8 cellular contexts compared by ENCODE assay signal in the genomic region with DNA sequence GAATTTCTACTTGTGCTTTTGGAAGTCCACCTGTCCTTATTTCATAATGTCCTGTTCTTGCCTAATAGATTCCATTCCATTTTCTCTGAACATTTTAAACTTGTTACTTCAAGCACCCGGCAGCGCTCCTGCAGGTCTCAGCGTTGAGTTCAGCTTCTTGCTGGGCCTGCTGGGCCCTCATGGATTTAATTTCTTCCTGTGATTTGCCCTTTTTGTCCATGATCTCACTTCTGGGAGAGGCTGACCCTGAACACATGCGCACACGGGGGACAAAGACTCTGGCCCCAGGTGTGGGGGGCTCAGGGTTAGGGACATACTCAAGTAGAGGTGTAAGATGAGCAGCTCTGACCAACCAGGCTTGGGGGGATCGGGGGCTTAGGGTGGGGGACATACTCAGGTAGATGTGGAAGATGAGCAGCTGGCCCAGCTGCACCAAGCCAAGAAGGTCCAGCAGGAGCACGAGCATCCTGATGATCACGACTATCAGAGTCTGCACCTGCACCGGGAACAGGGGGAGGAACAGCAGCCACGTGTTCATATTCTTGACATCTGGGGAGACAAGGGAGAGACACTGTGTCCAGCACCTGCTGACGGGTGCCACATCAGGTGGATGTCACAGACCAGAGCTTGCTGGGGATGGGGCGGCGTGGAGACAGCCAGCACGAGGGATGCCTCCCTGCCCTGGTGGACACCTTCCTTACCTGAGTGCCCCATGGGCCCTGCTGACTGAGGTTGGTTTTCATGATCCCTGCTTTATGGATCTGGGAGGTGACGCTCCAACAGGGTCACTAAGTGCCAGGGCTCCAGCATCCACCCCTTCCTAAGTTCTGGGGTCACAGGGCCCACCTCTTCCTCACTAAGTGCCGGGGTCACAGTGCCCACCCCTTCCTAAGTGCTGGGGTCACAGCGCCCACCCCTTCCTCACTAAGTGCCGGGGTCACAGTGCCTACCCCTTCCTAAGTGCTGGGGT. TPM values are rescaled to one million over a fixed set of nuclear protein-coding genes. Genes with fewer than 3 reads are reported as not detected.
DNase-seq lines count a peak whose midpoint lies in the region; ATAC-seq, FAIRE-seq and TF ChIP-seq lines count a peak whose summit lies in the region.
"Not testable (repeated sequence)": the region's sequence is repeated elsewhere in the genome, so short reads cannot be mapped to it uniquely, and the experiment has no call there.
"Had no signal": no experiment of that assay in that cellular context is flagged by ENCODE, and none has a peak within 500 bp of the region (broad histone marks: within the 10 kb centered on the region; RNA-seq: fewer than 3 reads in every experiment).

No MANE protein-coding gene starts in this region.

- H2BK12ac ChIP-seq in H9 (ENCODE audit: insufficient read length, low read depth, low read length); trophoblast cell (ENCODE audit: low read length): not testable (repeated sequence)

- H4K5ac ChIP-seq in H9 (ENCODE audit: insufficient read length, low read depth, low read length): not testable (repeated sequence)

- not testable (repeated sequence) for ATAC-seq in upper lobe of right lung

- H3K27ac Mint-ChIP-seq in H9: not testable (repeated sequence)

- not testable (repeated sequence) for FAIRE-seq in kidney (lab: Jason Lieb, UNC)

- not testable (repeated sequence) for H3K23ac ChIP-seq in H9 (ENCODE audit: insufficient read length, low read depth, low read length); trophoblast cell (ENCODE audit: low read length)

- not testable (repeated sequence) for H3K4me3 Mint-ChIP-seq in H9

- DNase-seq in H9 (peak; percentile 7), ecto neural progenitor cell (ENCODE audit: low spot score) (peak; percentile 21), kidney (peak; percentile 55), trophoblast cell (peak; percentile 41 to 92), upper lobe of right lung (peak; percentile 26)
- peak; percentile 6 for DNase-seq in activated CD4-positive, alpha-beta T cell treated with anti-CD3 and anti-CD28 coated beads for 1 hour
- DNase-seq in activated T-cell treated with anti-CD3 and anti-CD28 coated beads, Interleukin-2, amount 50 U/mL, for 48 hours: peak; percentile 9 to 18

- not testable (repeated sequence) for H3K56ac ChIP-seq in H9 (ENCODE audit: insufficient read length, low read depth, low read length)

- not testable (repeated sequence) for H3K23me2 ChIP-seq in H9 (ENCODE audit: insufficient read length, low read depth, low read length, poor library complexity, severe bottlenecking)

- H3K79me1 ChIP-seq in H9 (ENCODE audit: insufficient read depth, low read depth, low read length, poor library complexity, severe bottlenecking); trophoblast cell (ENCODE audit: low read length): not testable (repeated sequence)

- H3K9ac ChIP-seq in H9 (ENCODE audit: extremely low read depth, insufficient read length, low read length); kidney (ENCODE audit: low read length in 2 of 2); trophoblast cell (ENCODE audit: low read length): not testable (repeated sequence)

- H3K4me1 Mint-ChIP-seq in H9: not testable (repeated sequence)

- not testable (repeated sequence) for H3K4me3 ChIP-seq in kidney (ENCODE audit: low read length in 2 of 2); trophoblast cell (ENCODE audit: low read depth, low read length); upper lobe of right lung

- not testable (repeated sequence) for H3K36me3 ChIP-seq in kidney (ENCODE audit: control insufficient read depth in 1 of 2, insufficient read depth in 2 of 2, low read length in 2 of 2); trophoblast cell (ENCODE audit: control insufficient read depth in 1 of 2, insufficient read depth in 2 of 2, low read length in 2 of 2); upper lobe of right lung

- not testable (repeated sequence) for H4K91ac ChIP-seq in H9 (ENCODE audit: insufficient read length, low read depth, low read length); trophoblast cell (ENCODE audit: low read depth, low read length)

- no CpG with 5 or more reads among the region's 18 CpGs for WGBS in H9 (ENCODE audit: extremely low coverage, insufficient read length, low lambda C conversion rate)
- no CpG with 5 or more reads among the region's 18 CpGs for WGBS in trophoblast cell (ENCODE audit: extremely low coverage, insufficient coverage, insufficient read length)

- H3K9me3 Mint-ChIP-seq in H9: not testable (repeated sequence)

- H3K27ac ChIP-seq in H9 (ENCODE audit: insufficient read length, low read depth, low read length); kidney (ENCODE audit: low read depth in 2 of 2, low read length in 2 of 2); trophoblast cell (ENCODE audit: low read depth, low read length); upper lobe of right lung: not testable (repeated sequence)

- H3K27me3 ChIP-seq in H9 (ENCODE audit: insufficient read depth, low read length); trophoblast cell (ENCODE audit: insufficient read depth, low read length); upper lobe of right lung: not testable (repeated sequence)

- not testable (repeated sequence) for H2AK5ac ChIP-seq in H9 (ENCODE audit: insufficient read length, low read length); trophoblast cell (ENCODE audit: low read length)

- not testable (repeated sequence) for H3K4me2 ChIP-seq in H9 (ENCODE audit: insufficient read depth, insufficient read length, low read length); trophoblast cell (ENCODE audit: low read length)

- peak overlapping the region; percentile 74 for H4K12ac ChIP-seq in trophoblast cell (ENCODE audit: low read depth, low read length)

- H3K9me3 ChIP-seq in H9 (ENCODE audit: control insufficient read depth, low read depth, low read length); kidney (ENCODE audit: control insufficient read depth in 1 of 2, low read length in 2 of 2); trophoblast cell (ENCODE audit: insufficient read depth, low read depth, low read length); upper lobe of right lung: not testable (repeated sequence)

- not testable (repeated sequence) for H3K27me3 Mint-ChIP-seq in H9 (ENCODE audit: low read depth)

- not testable (repeated sequence) for H4K8ac ChIP-seq in H9 (replicated peaks; ENCODE audit: insufficient read length, low read depth, low read length); trophoblast cell (ENCODE audit: low read depth, low read length)

- H3K36me3 Mint-ChIP-seq in H9 (ENCODE audit: insufficient read depth in 1 of 3, low read depth in 3 of 3): not testable (repeated sequence)

- not testable (repeated sequence) for H3K4me1 ChIP-seq in H9 (ENCODE audit: insufficient read depth, low read length); kidney (ENCODE audit: control insufficient read depth in 1 of 2, insufficient read depth in 1 of 2, low read depth in 1 of 2, low read length in 2 of 2); trophoblast cell (ENCODE audit: control insufficient read depth in 1 of 2, insufficient read depth in 2 of 2, low read length in 2 of 2); upper lobe of right lung

- H2AFZ ChIP-seq in H9 (ENCODE audit: low read length); trophoblast cell (ENCODE audit: insufficient read depth, low read length, poor library complexity): not testable (repeated sequence)

- TF ChIP-seq CTCF in H9 (conservative IDR thresholded peaks at IDR 0.05); kidney (IDR thresholded peaks at IDR 0.05; ENCODE audit: borderline replicate concordance, extremely low read depth, insufficient read depth); upper lobe of right lung (IDR thresholded peaks at IDR 0.05): not testable (repeated sequence)

- H3K79me2 ChIP-seq in H9 (ENCODE audit: insufficient read depth, low read length); trophoblast cell (ENCODE audit: control insufficient read depth, insufficient read depth, low read length, poor library complexity): not testable (repeated sequence)

- not testable (repeated sequence) for H2BK15ac ChIP-seq in H9 (ENCODE audit: low read depth, low read length)

- intact Hi-C loops in kidney (cut with DNase I): loop anchor here (5.0 kb wide), 1 partner anchor 94 kb away; no protein-coding TSS in a partner anchor
- intact Hi-C loops in upper lobe of right lung (cut with DNase I): not testable (repeated sequence)

- not testable (repeated sequence) for H3K14ac ChIP-seq in H9 (ENCODE audit: insufficient read depth, low read length); trophoblast cell (ENCODE audit: low read length)

- not testable (repeated sequence) for H3K4ac ChIP-seq in H9 (ENCODE audit: low read depth, low read length); trophoblast cell (ENCODE audit: low read depth, low read length)

- H2BK120ac ChIP-seq in H9 (ENCODE audit: low read depth, low read length, poor library complexity, severe bottlenecking); trophoblast cell (ENCODE audit: insufficient read depth, low read length, poor library complexity): not testable (repeated sequence)

- not testable (repeated sequence) for H3K18ac ChIP-seq in H9 (ENCODE audit: insufficient read length, low read depth, low read length); trophoblast cell (ENCODE audit: low read length)

- not testable (repeated sequence) for H2BK20ac ChIP-seq in H9 (ENCODE audit: low read depth, low read length, poor library complexity, severe bottlenecking)

- H4K20me1 ChIP-seq in H9 (ENCODE audit: control insufficient read depth, insufficient read depth, insufficient read length): not testable (repeated sequence)

- not testable (repeated sequence) for H2BK5ac ChIP-seq in H9 (ENCODE audit: insufficient read length, low read length); trophoblast cell (ENCODE audit: low read depth, low read length, poor library complexity)

- H3T11ph ChIP-seq in H9 (ENCODE audit: low read length): not testable (repeated sequence)

RNA-seq across cellular contexts. Expression of a gene that starts 36.2 kb away (rescaled TPM):
- total RNA-seq in H9 (2021) (0.86 and 1.4 TPM in 2 replicates), kidney (5.4 TPM), upper lobe of right lung (8.0 TPM)
- polyA plus RNA-seq in kidney (ENCODE audit: insufficient read depth, low read depth, low replicate concordance): 4.4 TPM
- polyA plus RNA-seq in trophoblast cell (2013): 0.11 and 0.12 TPM in 2 replicates
- polyA plus RNA-seq: CD14-positive monocyte had no signal

RNA-seq across cellular contexts. Expression of a gene that starts 55.1 kb away (rescaled TPM):
- total RNA-seq in H9 (2021): 0.44 and 0.48 TPM in 2 replicates
- 6.9 TPM for total RNA-seq in kidney
- polyA plus RNA-seq in kidney (ENCODE audit: insufficient read depth, low read depth, low replicate concordance): 5.8 TPM
- polyA plus RNA-seq in trophoblast cell (2013): 0.11 and 0.12 TPM in 2 replicates
- total RNA-seq in upper lobe of right lung: 16.1 TPM

Comparison
In these comparisons a context has a peak if more than half of its experiments do, and no peak if none do; other contexts are left out.
1. DNase-seq: peak in every context shown above with its lines; median percentile 66 in trophoblast cell; 55 in kidney; 26 in upper lobe of right lung; 21 in ecto neural progenitor cell; 14 in activated T-cell treated with anti-CD3 and anti-CD28 coated beads, Interleukin-2, amount 50 U/mL, for 48 hours; 7 in H9; 6 in activated CD4-positive, alpha-beta T cell treated with anti-CD3 and anti-CD28 coated beads for 1 hour.